In genomic region chr13:107867701-107868661, GRCh38 we compare ENCODE assay signal across 9 cellular contexts.
DNase-seq lines count a peak whose midpoint lies in the region; FAIRE-seq and TF ChIP-seq lines count a peak whose summit lies in the region.
"Had no signal": no experiment of that assay in that cellular context is flagged by ENCODE, and none has a peak within 500 bp of the region (broad histone marks: within the 10 kb centered on the region; RNA-seq: fewer than 3 reads in every experiment).

No MANE protein-coding gene starts in this region.

- TSS peak; percentile 40 for BruUV-seq in endothelial cell of umbilical vein (replicated peaks; lab: Mats Ljungman, UMichigan)

- H3K4me3 Mint-ChIP-seq in nephron, result peak overlapping the region; percentile 71 to 94 (median 88)
- H3K4me3 Mint-ChIP-seq: dendritic cell treated with granulocyte-macrophage colony-stimulating factor and Interleukin-4, amounts not matched to agents 40 ng/mL and 50 ng/mL, for 4 days had no signal

- H3K4me1 ChIP-seq in HEK293 (ENCODE audit: control insufficient read depth, insufficient read depth, low read length) (no peaks in the 10 kb centered on the region), endothelial cell of umbilical vein (ENCODE audit: control insufficient read depth, extremely low read depth, insufficient read depth, low read length) (peaks cover 15% of the 10 kb centered on the region)

- H3K4me3 ChIP-seq in HEK293 (ENCODE audit: low read depth, low read length), result peak overlapping the region; percentile 52
- peak overlapping the region; percentile 51 to 82 (median 54) for H3K4me3 ChIP-seq in endothelial cell of umbilical vein (replicated peaks in 1 of 3; ENCODE audit: insufficient read depth in 1 of 3, low read depth in 1 of 3, low read length in 3 of 3)
- H3K4me3 ChIP-seq in lower leg skin (ENCODE audit: low read depth, poor library complexity, severe bottlenecking), result no peak overlapping the region

- CTCF ChIA-PET in HEK293 (lab: Yijun Ruan, JAX), result interaction anchor here (0.7 kb wide), 1 partner anchor 15 kb away, joined by 4 read pairs; no protein-coding TSS in a partner anchor
- CTCF ChIA-PET in endothelial cell of umbilical vein (lab: Charles Lee), result interaction anchor here (0.6 to 2.0 kb wide), 20 partner anchors 127 to 665 kb away, joined by 3 to 26 read pairs (median 4); no protein-coding TSS in a partner anchor

- peaks cover 9% of the 10 kb centered on the region for H4K20me1 ChIP-seq in endothelial cell of umbilical vein (replicated peaks; ENCODE audit: control insufficient read depth, extremely low read depth, insufficient read depth, low read length)

- dilution Hi-C loops in endothelial cell of umbilical vein (cut with MboI; ENCODE audit: extremely low pct_ligation_motif_present, low sequenced_read_pairs), result no loop called here

- peak; percentile 75 for FAIRE-seq in endothelial cell of umbilical vein (lab: Jason Lieb, UNC)

- peaks cover 5 to 8% of the 10 kb centered on the region in 2 experiments for H3K27me3 ChIP-seq in endothelial cell of umbilical vein (ENCODE audit: control insufficient read depth in 2 of 2, insufficient read depth in 2 of 2, low read length in 2 of 2)

- H3K36me3 ChIP-seq in HEK293 (ENCODE audit: control insufficient read depth in 2 of 2, insufficient read depth in 1 of 2, low read length in 2 of 2), result no peaks in the 10 kb centered on the region
- H3K36me3 ChIP-seq in endothelial cell of umbilical vein (ENCODE audit: control insufficient read depth in 2 of 2, extremely low read depth in 1 of 2, insufficient read depth in 2 of 2, low read length in 2 of 2), result no peaks in the 10 kb centered on the region

- H3K4me2 ChIP-seq in endothelial cell of umbilical vein (ENCODE audit: insufficient read depth, low read length), result peak overlapping the region; percentile 80

- no peaks in the 10 kb centered on the region for H3K9me3 Mint-ChIP-seq in nephron
- H3K9me3 Mint-ChIP-seq: dendritic cell treated with granulocyte-macrophage colony-stimulating factor and Interleukin-4, amounts not matched to agents 40 ng/mL and 50 ng/mL, for 4 days had no signal

- H2AFZ ChIP-seq in endothelial cell of umbilical vein (ENCODE audit: low read depth, low read length), result peak overlapping the region; percentile 86

- peak overlapping the region; percentile 66 for H3K9ac ChIP-seq in endothelial cell of umbilical vein (replicated peaks; ENCODE audit: extremely low read depth, insufficient read depth, low read length)

- peak; percentile 74 for DNase-seq in AG08396 (ENCODE audit: low spot score)
- peak; percentile 92 for DNase-seq in SHP77 treated with DMSO at 0.1 percent for 48 hours (lab: John Stamatoyannopoulos, UW)
- peak; percentile 64 for DNase-seq in endothelial cell of umbilical vein (ENCODE audit: low read depth, low spot score)
- no peak for DNase-seq in lower leg skin (ENCODE audit: low spot score in 2 of 2)
- DNase-seq in SIG-M5 (lab: John Stamatoyannopoulos, UW), result no peak
- no peak for DNase-seq in HPDE6-E6E7 (ENCODE audit: extremely low spot score)

- TF ChIP-seq CTCF in HEK293 (tag by site-specific recombination; IDR thresholded peaks at IDR 0.05) (no peak), endothelial cell of umbilical vein (IDR thresholded peaks at IDR 0.05; ENCODE audit: extremely low read depth in 1 of 2, insufficient read depth in 1 of 2, low read depth in 1 of 2, low read length in 2 of 2) (peak; percentile 52 to 77), nephron (IDR thresholded peaks at IDR 0.05; ENCODE audit: unreplicated experiment in 3 of 3) (peak; percentile 48 to 60 (median 58)), lower leg skin (IDR thresholded peaks at IDR 0.05) (no peak)

- H3K27me3 Mint-ChIP-seq in nephron (ENCODE audit: low read depth), result peaks cover 93% of the 10 kb centered on the region

- no peak for TF ChIP-seq POLR2A in endothelial cell of umbilical vein (IDR thresholded peaks at IDR 0.05; ENCODE audit: low read depth, low read length)
- no peak for TF ChIP-seq POLR2A in lower leg skin (IDR thresholded peaks at IDR 0.05)

- H3K36me3 Mint-ChIP-seq in nephron (ENCODE audit: low read depth), result no peaks in the 10 kb centered on the region

- WGBS in lower leg skin, 2 donors, result 3 to 5% methylated on average over 49 to 57 of the region's 81 CpGs

- no peaks in the 10 kb centered on the region for H3K9me1 ChIP-seq in endothelial cell of umbilical vein (replicated peaks; ENCODE audit: control insufficient read depth, extremely low read depth, insufficient read depth, low read length)

- H3K4me1 Mint-ChIP-seq in nephron, result peaks cover 10% of the 10 kb centered on the region

- POLR2A ChIA-PET in HEK293 (lab: Yijun Ruan, JAX) (no interaction called here), endothelial cell of umbilical vein (lab: Charles Lee) (interaction anchor here (1.3 kb wide), 1 partner anchor 665 kb away, joined by 4 read pairs; no protein-coding TSS in a partner anchor)

- H3K9me3 ChIP-seq in HEK293 (ENCODE audit: control insufficient read depth, insufficient read depth, low read depth, low read length) (no peaks in the 10 kb centered on the region), endothelial cell of umbilical vein (replicated peaks; ENCODE audit: control insufficient read depth, insufficient read depth, low read length) (no peaks in the 10 kb centered on the region)

- no peaks in the 10 kb centered on the region for H3K79me2 ChIP-seq in endothelial cell of umbilical vein (ENCODE audit: control insufficient read depth, insufficient read depth, low read length)

- intact Hi-C loops in endothelial cell of umbilical vein (cut with micrococcal nuclease), result loop anchor here (1.0 to 10.0 kb wide), 10 partner anchors 101 to 663 kb away; no protein-coding TSS in a partner anchor
- intact Hi-C loops in lower leg skin (cut with DNase I; ENCODE audit: low total_unique reads), result no loop called here

- no peak overlapping the region for H3K27ac Mint-ChIP-seq in nephron
- H3K27ac Mint-ChIP-seq: dendritic cell treated with granulocyte-macrophage colony-stimulating factor and Interleukin-4, amounts not matched to agents 40 ng/mL and 50 ng/mL, for 4 days had no signal

- H3K27ac ChIP-seq in HEK293 (ENCODE audit: extremely low read depth, low read depth, low read length) (no peak overlapping the region), endothelial cell of umbilical vein (ENCODE audit: insufficient read depth, low read depth, low read length) (peak overlapping the region; percentile 56)

TF ChIP-seq in HEK293, 187 proteins besides CTCF, POLR2A, EP300 and RAD21 (continues in another document):
- TF ChIP-seq ZNF335 (tag by site-specific recombination; conservative IDR thresholded peaks at IDR 0.05), result peak; percentile 78
- TF ChIP-seq KLF8 (tag by site-specific recombination; IDR thresholded peaks at IDR 0.05), result no peak
- TF ChIP-seq ZNF19 (tag by site-specific recombination; IDR thresholded peaks at IDR 0.05; ENCODE audit: low read depth), result no peak
- TF ChIP-seq ZNF776 (tag by site-specific recombination; IDR thresholded peaks at IDR 0.05; ENCODE audit: borderline replicate concordance), result no peak
- TF ChIP-seq ZNF48 (tag by site-specific recombination; IDR thresholded peaks at IDR 0.05), result no peak
- TF ChIP-seq BCL11A (tag by site-specific recombination; IDR thresholded peaks at IDR 0.05; ENCODE audit: low read depth), result no peak

TF ChIP-seq in endothelial cell of umbilical vein, 7 proteins besides CTCF, POLR2A, EP300 and RAD21:
- TF ChIP-seq, protein P1, sequence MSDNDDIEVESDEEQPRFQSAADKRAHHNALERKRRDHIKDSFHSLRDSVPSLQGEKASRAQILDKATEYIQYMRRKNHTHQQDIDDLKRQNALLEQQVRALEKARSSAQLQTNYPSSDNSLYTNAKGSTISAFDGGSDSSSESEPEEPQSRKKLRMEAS (IDR thresholded peaks at IDR 0.05; ENCODE audit: insufficient read depth, insufficient read length), result no peak
- TF ChIP-seq JUN (IDR thresholded peaks at IDR 0.05; ENCODE audit: borderline replicate concordance, insufficient read depth, insufficient read length, low read depth) (no peak), GATA2 (IDR thresholded peaks at IDR 0.05; ENCODE audit: insufficient read depth, insufficient read length, low read depth, low read length) (no peak), MYC (IDR thresholded peaks at IDR 0.05; ENCODE audit: low read depth, low read length) (no peak), POLR2AphosphoS5 (IDR thresholded peaks at IDR 0.05; ENCODE audit: insufficient read depth, low read depth, low read length) (no peak), FOS (IDR thresholded peaks at IDR 0.05; ENCODE audit: borderline replicate concordance, insufficient read depth, low read length) (no peak), EZH2 (IDR thresholded peaks at IDR 0.05; ENCODE audit: borderline replicate concordance, low read depth, low read length, severe bottlenecking) (no peak)

Comparison
In these comparisons a context has a peak if more than half of its experiments do, and no peak if none do; other contexts are left out.
1. DNase-seq: peak in AG08396 (single experiment), SHP77 treated with DMSO at 0.1 percent for 48 hours (single experiment) and endothelial cell of umbilical vein (single experiment); none in lower leg skin (0 of 2), SIG-M5 (single experiment) and HPDE6-E6E7 (single experiment).
2. CTCF ChIP-seq: peak in endothelial cell of umbilical vein (2 of 2) and nephron (3 of 3); none in HEK293 (single experiment) and lower leg skin (0 of 3).